Comparison of ENCODE assay signal across 8 cellular contexts in the genomic region with DNA sequence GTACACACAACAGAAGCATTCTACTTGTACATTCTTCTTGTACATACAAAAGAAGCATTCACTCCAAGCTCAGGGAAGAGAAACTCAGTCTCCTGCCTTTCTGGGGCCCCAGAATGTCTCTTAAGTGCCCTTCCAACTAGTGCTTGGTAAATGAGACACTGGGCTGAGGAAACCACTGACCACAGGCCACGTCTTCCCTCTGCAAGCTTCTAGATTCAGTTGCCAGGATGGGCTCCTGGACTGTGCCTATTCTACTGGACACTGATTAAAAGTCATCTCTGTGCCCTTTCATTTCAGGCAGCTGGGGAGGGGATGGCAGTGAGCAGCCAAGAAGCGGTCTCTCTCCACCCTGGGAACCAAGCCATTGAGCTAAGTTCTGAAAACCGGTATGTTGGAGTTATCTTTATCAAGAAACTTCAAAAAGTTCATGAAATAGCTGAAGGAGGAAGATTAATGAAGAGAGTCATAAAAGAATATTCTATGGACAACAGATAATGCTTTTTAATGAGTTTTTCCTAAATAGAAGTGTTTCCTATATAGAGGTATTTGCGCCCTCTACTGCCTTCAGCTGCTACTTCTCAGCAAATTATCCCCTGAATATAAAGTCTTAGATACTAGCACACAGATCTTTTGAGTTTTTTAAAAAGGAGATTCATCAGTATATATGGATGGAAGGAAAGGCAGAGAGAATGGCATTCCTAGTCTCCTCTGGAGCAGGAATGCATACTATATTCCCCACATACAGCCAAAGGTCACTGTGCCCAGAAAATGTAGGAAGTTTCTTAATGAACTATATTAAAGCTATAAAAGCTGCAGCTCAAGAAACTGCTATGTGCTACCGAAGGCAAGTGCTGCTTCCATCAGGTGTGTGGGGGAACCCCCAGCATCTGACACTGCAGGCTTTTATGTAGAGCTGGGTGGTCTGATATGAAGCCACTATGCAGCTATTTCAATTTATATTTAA. TPM values are rescaled to one million over a fixed set of nuclear protein-coding genes. Genes with fewer than 3 reads are reported as not detected.
DNase-seq lines count a peak whose midpoint lies in the region; ATAC-seq lines count a peak whose summit lies in the region.

No MANE protein-coding gene starts in this region.

- DNase-seq in activated T-cell treated with anti-CD3 and anti-CD28 coated beads, Interleukin-2, amount 50 U/mL, for 4 hours = peak; percentile 9
- DNase-seq in activated T-cell treated with anti-CD3 and anti-CD28 coated beads, Interleukin-2, amount 50 U/mL, for 72 hours = no peak
- DNase-seq in NOMO-1 treated with DMSO at 0.1 percent for 48 hours (lab: John Stamatoyannopoulos, UW; ENCODE audit: unreplicated experiment) (peak; percentile 39), epidermal melanocyte (ENCODE audit: insufficient read length, low spot score) (peak; percentile 28), pons (ENCODE audit: low spot score) (peak; percentile 86), NCI-H2171 treated with DMSO at 0.1 percent for 48 hours (lab: John Stamatoyannopoulos, UW) (no peak)
- no peak for DNase-seq in effector memory CD8-positive, alpha-beta T cell

- H3K4me1 Mint-ChIP-seq in activated T-cell treated with anti-CD3 and anti-CD28 coated beads, Interleukin-2, amount 50 U/mL, for 4 hours (ENCODE audit: low read depth) = peaks cover 16% of the 10 kb centered on the region
- H3K4me1 Mint-ChIP-seq in activated T-cell treated with anti-CD3 and anti-CD28 coated beads, Interleukin-2, amount 50 U/mL, for 72 hours (ENCODE audit: low read depth) = peaks cover 20% of the 10 kb centered on the region
- peaks cover 12 to 22% of the 10 kb centered on the region in 2 donors for H3K4me1 Mint-ChIP-seq in effector memory CD8-positive, alpha-beta T cell (ENCODE audit: low read depth in 2 of 2)

- no peak for ATAC-seq in activated T-cell treated with anti-CD3 and anti-CD28 coated beads, Interleukin-2, amount 50 U/mL, for 4 hours
- no peak for ATAC-seq in activated T-cell treated with anti-CD3 and anti-CD28 coated beads, Interleukin-2, amount 50 U/mL, for 72 hours (replicated peaks in 1 of 2)
- ATAC-seq in HG02938 (IDR thresholded peaks at IDR 0.05; ENCODE audit: unreplicated experiment) = no peak
- no peak for ATAC-seq in effector memory CD8-positive, alpha-beta T cell (replicated peaks)

- H3K36me3 Mint-ChIP-seq in activated T-cell treated with anti-CD3 and anti-CD28 coated beads, Interleukin-2, amount 50 U/mL, for 4 hours (ENCODE audit: insufficient read depth) = no peaks in the 10 kb centered on the region
- H3K36me3 Mint-ChIP-seq in activated T-cell treated with anti-CD3 and anti-CD28 coated beads, Interleukin-2, amount 50 U/mL, for 72 hours (ENCODE audit: insufficient read depth in 2 of 2) = peaks cover 0 to 4% of the 10 kb centered on the region in 2 donors
- H3K36me3 Mint-ChIP-seq in effector memory CD8-positive, alpha-beta T cell (ENCODE audit: insufficient read depth) = no peaks in the 10 kb centered on the region

- no peaks in the 10 kb centered on the region for H3K9me3 Mint-ChIP-seq in activated T-cell treated with anti-CD3 and anti-CD28 coated beads, Interleukin-2, amount 50 U/mL, for 4 hours
- peaks cover 0 to 1% of the 10 kb centered on the region in 2 donors for H3K9me3 Mint-ChIP-seq in activated T-cell treated with anti-CD3 and anti-CD28 coated beads, Interleukin-2, amount 50 U/mL, for 72 hours
- peaks cover 0 to 1% of the 10 kb centered on the region in 2 donors for H3K9me3 Mint-ChIP-seq in effector memory CD8-positive, alpha-beta T cell

- H3K27ac Mint-ChIP-seq in activated T-cell treated with anti-CD3 and anti-CD28 coated beads, Interleukin-2, amount 50 U/mL, for 72 hours = no peak overlapping the region
- H3K27ac Mint-ChIP-seq in effector memory CD8-positive, alpha-beta T cell = peak overlapping the region in 1 of 2 donors; percentile 51

- H3K4me3 Mint-ChIP-seq in activated T-cell treated with anti-CD3 and anti-CD28 coated beads, Interleukin-2, amount 50 U/mL, for 4 hours = no peak overlapping the region
- no peak overlapping the region for H3K4me3 Mint-ChIP-seq in activated T-cell treated with anti-CD3 and anti-CD28 coated beads, Interleukin-2, amount 50 U/mL, for 72 hours
- no peak overlapping the region for H3K4me3 Mint-ChIP-seq in effector memory CD8-positive, alpha-beta T cell

- peaks cover 2% of the 10 kb centered on the region for H3K27me3 Mint-ChIP-seq in activated T-cell treated with anti-CD3 and anti-CD28 coated beads, Interleukin-2, amount 50 U/mL, for 4 hours (ENCODE audit: low read depth)
- no peaks in the 10 kb centered on the region for H3K27me3 Mint-ChIP-seq in activated T-cell treated with anti-CD3 and anti-CD28 coated beads, Interleukin-2, amount 50 U/mL, for 72 hours (ENCODE audit: low read depth)
- peaks cover 19% of the 10 kb centered on the region in 2 donors for H3K27me3 Mint-ChIP-seq in effector memory CD8-positive, alpha-beta T cell

RNA-seq across cellular contexts. Expression of gene IFIT1B, which starts 8.4 kb away (rescaled TPM):
- not detected for total RNA-seq in activated T-cell treated with anti-CD3 and anti-CD28 coated beads, Interleukin-2, amount 50 U/mL, for 4 hours
- not detected for total RNA-seq in activated T-cell treated with anti-CD3 and anti-CD28 coated beads, Interleukin-2, amount 50 U/mL, for 72 hours

RNA-seq across cellular contexts. Expression of gene IFIT1, which starts 23.0 kb away (rescaled TPM):
- total RNA-seq in activated T-cell treated with anti-CD3 and anti-CD28 coated beads, Interleukin-2, amount 50 U/mL, for 4 hours = under 1 TPM; 0.13 to 0.41 (median 0.28) TPM
- 1 to 10 TPM in 1 of 2 donors, under 1 TPM in 1; 0.79 to 2.7 TPM for total RNA-seq in activated T-cell treated with anti-CD3 and anti-CD28 coated beads, Interleukin-2, amount 50 U/mL, for 72 hours

RNA-seq across cellular contexts. Expression of gene IFIT3, which starts 41.6 kb away (rescaled TPM):
- 1 to 10 TPM; 2.1 to 3.9 (median 3.4) TPM for total RNA-seq in activated T-cell treated with anti-CD3 and anti-CD28 coated beads, Interleukin-2, amount 50 U/mL, for 4 hours
- 10 to 100 TPM in 1 of 2 donors, 1 to 10 TPM in 1; 6.7 to 19.5 TPM for total RNA-seq in activated T-cell treated with anti-CD3 and anti-CD28 coated beads, Interleukin-2, amount 50 U/mL, for 72 hours

RNA-seq across cellular contexts. Expression of gene IFIT5, which starts 44.9 kb away (rescaled TPM):
- 10 to 100 TPM in 2 of 3 donors, 1 to 10 TPM in 1; 7.8 to 11.9 (median 10.7) TPM for total RNA-seq in activated T-cell treated with anti-CD3 and anti-CD28 coated beads, Interleukin-2, amount 50 U/mL, for 4 hours
- total RNA-seq in activated T-cell treated with anti-CD3 and anti-CD28 coated beads, Interleukin-2, amount 50 U/mL, for 72 hours = 10 to 100 TPM in 1 of 2 donors, 1 to 10 TPM in 1; 6.6 to 10.2 TPM

Comparison
In these comparisons a context has a peak if more than half of its experiments do, and no peak if none do; other contexts are left out.
1. DNase-seq: peak in activated T-cell treated with anti-CD3 and anti-CD28 coated beads, Interleukin-2, amount 50 U/mL, for 4 hours (single experiment), NOMO-1 treated with DMSO at 0.1 percent for 48 hours (single experiment), epidermal melanocyte (single experiment) and pons (single experiment); none in activated T-cell treated with anti-CD3 and anti-CD28 coated beads, Interleukin-2, amount 50 U/mL, for 72 hours (0 of 2), effector memory CD8-positive, alpha-beta T cell (0 of 3) and NCI-H2171 treated with DMSO at 0.1 percent for 48 hours (single experiment).